Comparison of ENCODE assay signal across 9 cellular contexts in the genomic region with DNA sequence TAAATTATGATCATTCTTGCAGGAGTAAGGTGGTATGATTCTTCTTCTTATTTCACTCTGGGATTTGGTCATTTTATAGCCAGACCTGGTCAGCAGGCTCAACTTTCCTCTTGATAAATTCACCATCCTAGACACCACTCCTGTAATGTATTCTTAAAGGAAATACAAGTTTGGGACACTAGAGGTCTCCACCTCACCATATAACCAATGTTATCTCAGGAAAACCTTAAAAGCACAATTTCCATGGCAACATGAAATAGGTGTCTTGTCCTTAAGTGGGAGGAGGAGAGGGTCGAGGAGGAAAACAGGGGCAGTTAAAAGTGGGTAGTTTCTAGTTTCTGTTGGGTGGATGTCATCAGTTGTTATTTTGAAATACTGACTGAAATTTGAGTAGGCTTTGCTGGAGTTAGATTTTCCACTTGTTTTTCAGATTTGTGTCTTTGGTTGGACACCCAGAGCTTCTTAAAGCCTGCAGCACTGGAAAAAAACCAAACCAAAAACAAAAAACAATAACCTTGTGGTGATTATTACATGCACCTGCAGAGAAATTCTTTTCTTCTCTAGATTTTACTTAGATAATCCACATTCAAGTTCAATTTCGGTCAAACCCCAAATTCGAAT.
DNase-seq lines count a peak whose midpoint lies in the region; ATAC-seq and TF ChIP-seq lines count a peak whose summit lies in the region.
"Had no signal": no experiment of that assay in that cellular context is flagged by ENCODE, and none has a peak within 500 bp of the region (broad histone marks: within the 10 kb centered on the region; RNA-seq: fewer than 3 reads in every experiment).

No MANE protein-coding gene starts in this region.

- POLR2A ChIA-PET in OCI-LY7 (lab: Charles Lee), result no interaction called here

- TF ChIP-seq CTCF in GM20000 (IDR thresholded peaks at IDR 0.05; ENCODE audit: extremely low read depth, missing control alignments) (peak; percentile 15), OCI-LY7 (conservative IDR thresholded peaks at IDR 0.05; ENCODE audit: low read length) (peak; percentile 94), dorsolateral prefrontal cortex (IDR thresholded peaks at IDR 0.05 in 54 of 56, conservative IDR thresholded peaks at IDR 0.05 in 2 of 56; ENCODE audit: low read depth in 1 of 56, partially characterized antibody in 56 of 56) (peak; percentile 44 to 84 (median 71)), lung (IDR thresholded peaks at IDR 0.05; ENCODE audit: control extremely low read depth, extremely low read depth) (peak; percentile 53)

- no TSS peak for BruUV-seq in OCI-LY7 (replicated peaks; lab: Mats Ljungman, UMichigan)

- no peak overlapping the region for H3K4me3 ChIP-seq in CD4-positive, CD25-positive, alpha-beta regulatory T cell (ENCODE audit: low read depth, low read length)
- H3K4me3 ChIP-seq in OCI-LY7 (ENCODE audit: low read depth, low read length, poor library complexity, severe bottlenecking) (no peak overlapping the region), dorsolateral prefrontal cortex (no peak overlapping the region), lung (no peak overlapping the region)

- no peak overlapping the region for H3K4me2 ChIP-seq in OCI-LY7 (ENCODE audit: low read length)

- no peak overlapping the region for H3K27ac Mint-ChIP-seq in CD4-positive, CD25-positive, alpha-beta regulatory T cell
- H3K27ac Mint-ChIP-seq: IgD-negative memory B cell had no signal

- no peak overlapping the region for H3K4me3 Mint-ChIP-seq in CD4-positive, CD25-positive, alpha-beta regulatory T cell
- H3K4me3 Mint-ChIP-seq: IgD-negative memory B cell had no signal

- CTCF ChIA-PET in OCI-LY7 (lab: Charles Lee; ENCODE audit: unreplicated experiment), result no interaction called here

- no peaks in the 10 kb centered on the region for H4K20me1 ChIP-seq in OCI-LY7 (ENCODE audit: insufficient read depth, low read length)

- H3K4me1 Mint-ChIP-seq in CD4-positive, CD25-positive, alpha-beta regulatory T cell, result peaks cover 0 to 6% (median 3%) of the 10 kb centered on the region in 4 donors
- H3K4me1 Mint-ChIP-seq: IgD-negative memory B cell had no signal

- no peak overlapping the region for H2AFZ ChIP-seq in OCI-LY7 (ENCODE audit: low read length)

- H3K27me3 ChIP-seq in CD4-positive, CD25-positive, alpha-beta regulatory T cell (ENCODE audit: control insufficient read depth, insufficient read depth, low read length), result no peaks in the 10 kb centered on the region
- H3K27me3 ChIP-seq in dorsolateral prefrontal cortex (no peaks in the 10 kb centered on the region), lung (ENCODE audit: control insufficient read depth, insufficient read depth) (no peaks in the 10 kb centered on the region)

- no peaks in the 10 kb centered on the region for H3K9me3 ChIP-seq in CD4-positive, CD25-positive, alpha-beta regulatory T cell (ENCODE audit: control insufficient read depth in 2 of 2, low read length in 2 of 2)
- no peaks in the 10 kb centered on the region for H3K9me3 ChIP-seq in OCI-LY7 (ENCODE audit: low read length)
- no peaks in the 10 kb centered on the region for H3K9me3 ChIP-seq in lung (ENCODE audit: control insufficient read depth in 2 of 2, insufficient read depth in 1 of 2, low read length in 1 of 2)

- DNase-seq in CD4-positive, CD25-positive, alpha-beta regulatory T cell, result peak in 2 of 3 donors; percentile 52 to 67
- DNase-seq in GM20000 (ENCODE audit: low spot score) (peak; percentile 56), OCI-LY7 (ENCODE audit: low spot score) (peak; percentile 69), dorsolateral prefrontal cortex (no peak), lung (ENCODE audit: low spot score) (no peak), NCI-H2107 treated with DMSO at 0.1 percent for 48 hours (lab: John Stamatoyannopoulos, UW; ENCODE audit: unreplicated experiment) (no peak)

- peak; percentile 55 to 71 for ATAC-seq in CD4-positive, CD25-positive, alpha-beta regulatory T cell (ENCODE audit: low read depth in 2 of 2)
- ATAC-seq in lung (ENCODE audit: insufficient read depth, low FRiP score), result peak; percentile 66
- no peak for ATAC-seq in GM21390 (IDR thresholded peaks at IDR 0.05; ENCODE audit: unreplicated experiment)
- ATAC-seq in GM18520 (IDR thresholded peaks at IDR 0.05; ENCODE audit: unreplicated experiment), result no peak

- H3K4me1 ChIP-seq in CD4-positive, CD25-positive, alpha-beta regulatory T cell (ENCODE audit: control insufficient read depth, insufficient read depth, low read length, poor library complexity, severe bottlenecking), result no peaks in the 10 kb centered on the region
- H3K4me1 ChIP-seq in OCI-LY7 (ENCODE audit: insufficient read depth, low read length, poor library complexity, severe bottlenecking) (no peaks in the 10 kb centered on the region), lung (ENCODE audit: control insufficient read depth in 2 of 2, insufficient read depth in 2 of 2, low read length in 2 of 2) (no peaks in the 10 kb centered on the region)

- intact Hi-C loops in OCI-LY7 (cut with micrococcal nuclease; ENCODE audit: unreplicated experiment) (loop anchor here (1.0 kb wide), 1 partner anchor 261 kb away; no protein-coding TSS in a partner anchor), dorsolateral prefrontal cortex (cut with DNase I) (loop anchor here (2.0 to 10.0 kb wide), 3 partner anchors 250 to 998 kb away; a partner anchor contains a TSS)

- no peaks in the 10 kb centered on the region for H3K9me2 ChIP-seq in OCI-LY7 (ENCODE audit: insufficient read depth, low read length)

- no peaks in the 10 kb centered on the region for H3K79me2 ChIP-seq in OCI-LY7 (ENCODE audit: insufficient read depth, low read depth, low read length)

- WGBS in lung, 2 donors, result 64 to 65% methylated on average over 3 of the region's 3 CpGs

- peaks cover 4% of the 10 kb centered on the region for H3K36me3 Mint-ChIP-seq in CD4-positive, CD25-positive, alpha-beta regulatory T cell
- H3K36me3 Mint-ChIP-seq: IgD-negative memory B cell had no signal

- no peaks in the 10 kb centered on the region for H3K27me3 Mint-ChIP-seq in CD4-positive, CD25-positive, alpha-beta regulatory T cell

- peaks cover 5% of the 10 kb centered on the region for H3K36me3 ChIP-seq in CD4-positive, CD25-positive, alpha-beta regulatory T cell (ENCODE audit: control insufficient read depth, insufficient read depth, low read length)
- no peaks in the 10 kb centered on the region for H3K36me3 ChIP-seq in OCI-LY7 (ENCODE audit: insufficient read depth, low read length)
- no peaks in the 10 kb centered on the region for H3K36me3 ChIP-seq in lung (ENCODE audit: control insufficient read depth in 2 of 2, insufficient read depth in 2 of 2, low read length in 2 of 2)

- peaks cover 0 to 1% (median 0%) of the 10 kb centered on the region in 7 donors for H3K9me3 Mint-ChIP-seq in CD4-positive, CD25-positive, alpha-beta regulatory T cell

- H3K27ac ChIP-seq in CD4-positive, CD25-positive, alpha-beta regulatory T cell (ENCODE audit: insufficient read depth, low read length, poor library complexity, severe bottlenecking), result no peak overlapping the region
- H3K27ac ChIP-seq in OCI-LY7 (ENCODE audit: low read depth, low read length, poor library complexity, severe bottlenecking) (no peak overlapping the region), dorsolateral prefrontal cortex (no peak overlapping the region), lung (ENCODE audit: low read depth in 1 of 2, low read length in 1 of 2) (no peak overlapping the region)

Comparison
In these comparisons a context has a peak if more than half of its experiments do, and no peak if none do; other contexts are left out.
1. ATAC-seq: peak in CD4-positive, CD25-positive, alpha-beta regulatory T cell (2 of 2) and lung (single experiment); none in GM21390 (single experiment) and GM18520 (single experiment).
2. DNase-seq: peak in CD4-positive, CD25-positive, alpha-beta regulatory T cell (2 of 3), GM20000 (single experiment) and OCI-LY7 (single experiment); none in dorsolateral prefrontal cortex (0 of 10), lung (single experiment) and NCI-H2107 treated with DMSO at 0.1 percent for 48 hours (single experiment).
3. CTCF ChIP-seq: peak in every context shown above with its lines; median percentile 94 in OCI-LY7; 71 in dorsolateral prefrontal cortex; 53 in lung; 15 in GM20000.